Comparison of ENCODE assay signal across 8 cellular contexts in the genomic region with DNA sequence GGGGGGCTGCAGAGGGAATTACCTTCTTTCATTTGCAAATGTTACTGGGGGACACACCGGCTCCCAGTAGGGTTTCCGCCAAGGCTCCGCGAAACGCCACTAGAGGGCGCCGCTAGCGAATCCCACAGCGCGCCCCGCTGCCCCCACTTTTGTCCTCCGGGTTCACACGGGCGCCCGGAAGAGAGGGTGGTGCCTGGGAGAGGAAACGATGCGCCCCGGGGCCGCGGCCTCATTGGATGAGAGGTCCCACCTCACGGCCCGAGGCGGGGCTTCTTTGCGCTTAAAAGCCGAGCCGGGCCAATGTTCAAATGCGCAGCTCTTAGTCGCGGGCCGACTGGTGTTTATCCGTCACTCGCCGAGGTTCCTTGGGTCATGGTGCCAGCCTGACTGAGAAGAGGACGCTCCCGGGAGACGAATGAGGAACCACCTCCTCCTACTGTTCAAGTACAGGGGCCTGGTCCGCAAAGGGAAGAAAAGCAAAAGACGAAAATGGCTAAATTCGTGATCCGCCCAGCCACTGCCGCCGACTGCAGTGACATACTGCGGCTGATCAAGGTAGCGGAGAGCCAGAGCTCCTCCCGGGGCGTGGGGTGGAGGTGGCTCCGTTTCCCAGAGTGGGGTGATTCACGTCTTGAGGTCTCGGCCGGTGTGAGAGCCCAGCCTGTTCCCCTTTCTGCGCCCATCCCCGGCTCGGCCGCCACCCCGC. TPM values are rescaled to one million over a fixed set of nuclear protein-coding genes. Genes with fewer than 3 reads are reported as not detected.
DNase-seq lines count a peak whose midpoint lies in the region; ATAC-seq and TF ChIP-seq lines count a peak whose summit lies in the region.

A gene (plus strand): TSS at position 311 of the 706 bp plus-strand sequence. CDS start 179 bp downstream, at position 490.

- H3K36me3 ChIP-seq in CD4-positive, alpha-beta memory T cell (ENCODE audit: insufficient read depth, low read length) = peaks cover 10% of the 10 kb centered on the region
- peaks cover 2 to 9% (median 4%) of the 10 kb centered on the region in 4 donors for H3K36me3 ChIP-seq in liver (ENCODE audit: control insufficient read depth in 4 of 4, insufficient read depth in 3 of 4, low read depth in 1 of 4, low read length in 3 of 4)

- H3K36me3 Mint-ChIP-seq in CD4-positive, alpha-beta memory T cell = peaks cover 17 to 36% of the 10 kb centered on the region in 2 donors

- no peaks in the 10 kb centered on the region for H3K9me3 ChIP-seq in CD4-positive, alpha-beta memory T cell (ENCODE audit: control insufficient read depth in 1 of 2, low read length in 2 of 2)
- no peaks in the 10 kb centered on the region for H3K9me3 ChIP-seq in liver (ENCODE audit: control insufficient read depth in 4 of 4, low read length in 3 of 4)

- peak; percentile 85 for TF ChIP-seq RAD21 in liver (IDR thresholded peaks at IDR 0.05)

- intact Hi-C loops in CD4-positive, alpha-beta memory T cell (cut with micrococcal nuclease) = loop anchor here (1.0 kb wide), 5 partner anchors 27 to 271 kb away; a partner anchor contains a TSS

- CTCF ChIA-PET in CD4-positive, alpha-beta memory T cell (lab: Charles Lee; ENCODE audit: partially characterized antibody) = interaction anchor here (0.9 to 3.2 kb wide), 16 partner anchors 8 to 271 kb away, joined by 3 to 23 read pairs (median 4); a partner anchor contains a TSS

- H3K27ac Mint-ChIP-seq in CD4-positive, alpha-beta memory T cell = peak within 1 kb of the TSS; percentile 96 to 99 (median 98)

- peaks cover 13 to 45% (median 29%) of the 10 kb centered on the region in 4 donors for H3K4me1 Mint-ChIP-seq in CD4-positive, alpha-beta memory T cell

- H3K27ac ChIP-seq in CD4-positive, alpha-beta memory T cell (ENCODE audit: low read depth, low read length) = peak within 1 kb of the TSS; percentile 88
- H3K27ac ChIP-seq in liver (ENCODE audit: low read depth in 1 of 2, low read length in 2 of 2) = peak within 1 kb of the TSS; percentile 84 to 91

- DNase-seq in CD4-positive, alpha-beta memory T cell = peak; percentile 90 to 94 (median 93)
- DNase-seq in NCI-H82 (lab: John Stamatoyannopoulos, UW) (peak; percentile 98), dermis microvascular lymphatic vessel endothelial cell (ENCODE audit: low read depth in 2 of 2) (peak; percentile 86 to 94)
- peak; percentile 92 to 93 for DNase-seq in activated CD4-positive, alpha-beta T cell treated with anti-CD3 and anti-CD28 coated beads, Interleukin-2, amount 50 U/mL, for 48 hours
- DNase-seq in stimulated activated CD4-positive, alpha-beta T cell treated with anti-CD3 and anti-CD28 coated beads, Interleukin-4, amount 100 ng/mL, for 4 hours = peak; percentile 86 to 93

- no peaks in the 10 kb centered on the region for H3K27me3 Mint-ChIP-seq in CD4-positive, alpha-beta memory T cell

- H3K9me3 Mint-ChIP-seq in CD4-positive, alpha-beta memory T cell = peaks cover 0 to 2% (median 0%) of the 10 kb centered on the region in 8 donors

- peak within 1 kb of the TSS; percentile 88 to 98 (median 96) for H3K4me3 Mint-ChIP-seq in CD4-positive, alpha-beta memory T cell

- H3K4me3 ChIP-seq in CD4-positive, alpha-beta memory T cell (ENCODE audit: low read length in 2 of 2) = peak within 1 kb of the TSS; percentile 78 to 80
- H3K4me3 ChIP-seq in liver (ENCODE audit: low read depth in 1 of 3, low read length in 3 of 3) = peak within 1 kb of the TSS; percentile 60 to 93 (median 87)

- H3K4me1 ChIP-seq in CD4-positive, alpha-beta memory T cell (ENCODE audit: insufficient read depth, low read length) = peaks cover 34% of the 10 kb centered on the region
- peaks cover 0 to 9% (median 3%) of the 10 kb centered on the region in 4 donors for H3K4me1 ChIP-seq in liver (ENCODE audit: control insufficient read depth in 4 of 4, insufficient read depth in 4 of 4, low read length in 3 of 4)

- TF ChIP-seq CTCF in liver (IDR thresholded peaks at IDR 0.05; ENCODE audit: low read depth, low read length, missing input control) = peak; percentile 74

- POLR2A ChIA-PET in CD4-positive, alpha-beta memory T cell (lab: Charles Lee; ENCODE audit: partially characterized antibody) = interaction anchor here (0.8 to 4.0 kb wide), 16 partner anchors 10 to 696 kb away, joined by 3 to 63 read pairs (median 8); a partner anchor contains a TSS

- under 1% methylated on average over 55 of the region's 55 CpGs for WGBS in liver

- peak within 1 kb of the TSS; percentile 86 to 93 for H3K9ac ChIP-seq in liver (ENCODE audit: low read depth in 1 of 2, low read length in 2 of 2)

- H3K27me3 ChIP-seq in CD4-positive, alpha-beta memory T cell (ENCODE audit: insufficient read depth, low read length) = no peaks in the 10 kb centered on the region
- H3K27me3 ChIP-seq in liver (ENCODE audit: control insufficient read depth in 4 of 4, insufficient read depth in 4 of 4, low read length in 3 of 4) = no peaks in the 10 kb centered on the region

- ATAC-seq in GM19438 (IDR thresholded peaks at IDR 0.05; ENCODE audit: low read depth, unreplicated experiment) (peak; percentile 66), HG03575 (IDR thresholded peaks at IDR 0.05; ENCODE audit: extremely low read depth, insufficient number of reproducible peaks, low FRiP score, unreplicated experiment) (peak; percentile 47)

TF ChIP-seq in liver, 16 proteins besides CTCF, POLR2A, EP300 and RAD21:
- TF ChIP-seq TAF1 (conservative IDR thresholded peaks at IDR 0.05) (peak; percentile 98), NR2F2 (IDR thresholded peaks at IDR 0.05) (peak; percentile 50), GABPA (IDR thresholded peaks at IDR 0.05 in 1 of 2, conservative IDR thresholded peaks at IDR 0.05 in 1 of 2) (peak; percentile 53 to 84), RXRA (IDR thresholded peaks at IDR 0.05) (peak; percentile 70 to 72), JUND (IDR thresholded peaks at IDR 0.05) (no peak), SP1 (IDR thresholded peaks at IDR 0.05) (peak; percentile 75), EGR1 (IDR thresholded peaks at IDR 0.05; ENCODE audit: low read depth in 2 of 2) (no peak), HNF4A (conservative IDR thresholded peaks at IDR 0.05) (peak; percentile 59 to 70), FOXA1 (IDR thresholded peaks at IDR 0.05) (no peak), YY1 (IDR thresholded peaks at IDR 0.05) (peak; percentile 50), HNF4G (IDR thresholded peaks at IDR 0.05) (no peak), FOXA2 (IDR thresholded peaks at IDR 0.05) (no peak)
- TF ChIP-seq, protein P1, sequence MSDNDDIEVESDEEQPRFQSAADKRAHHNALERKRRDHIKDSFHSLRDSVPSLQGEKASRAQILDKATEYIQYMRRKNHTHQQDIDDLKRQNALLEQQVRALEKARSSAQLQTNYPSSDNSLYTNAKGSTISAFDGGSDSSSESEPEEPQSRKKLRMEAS (IDR thresholded peaks at IDR 0.05) = no peak
- TF ChIP-seq, protein P2, sequence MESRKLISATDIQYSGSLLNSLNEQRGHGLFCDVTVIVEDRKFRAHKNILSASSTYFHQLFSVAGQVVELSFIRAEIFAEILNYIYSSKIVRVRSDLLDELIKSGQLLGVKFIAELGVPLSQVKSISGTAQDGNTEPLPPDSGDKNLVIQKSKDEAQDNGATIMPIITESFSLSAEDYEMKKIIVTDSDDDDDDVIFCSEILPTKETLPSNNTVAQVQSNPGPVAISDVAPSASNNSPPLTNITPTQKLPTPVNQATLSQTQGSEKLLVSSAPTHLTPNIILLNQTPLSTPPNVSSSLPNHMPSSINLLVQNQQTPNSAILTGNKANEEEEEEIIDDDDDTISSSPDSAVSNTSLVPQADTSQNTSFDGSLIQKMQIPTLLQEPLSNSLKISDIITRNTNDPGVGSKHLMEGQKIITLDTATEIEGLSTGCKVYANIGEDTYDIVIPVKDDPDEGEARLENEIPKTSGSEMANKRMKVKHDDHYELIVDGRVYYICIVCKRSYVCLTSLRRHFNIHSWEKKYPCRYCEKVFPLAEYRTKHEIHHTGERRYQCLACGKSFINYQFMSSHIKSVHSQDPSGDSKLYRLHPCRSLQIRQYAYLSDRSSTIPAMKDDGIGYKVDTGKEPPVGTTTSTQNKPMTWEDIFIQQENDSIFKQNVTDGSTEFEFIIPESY (IDR thresholded peaks at IDR 0.05) = no peak
- TF ChIP-seq, protein P3, sequence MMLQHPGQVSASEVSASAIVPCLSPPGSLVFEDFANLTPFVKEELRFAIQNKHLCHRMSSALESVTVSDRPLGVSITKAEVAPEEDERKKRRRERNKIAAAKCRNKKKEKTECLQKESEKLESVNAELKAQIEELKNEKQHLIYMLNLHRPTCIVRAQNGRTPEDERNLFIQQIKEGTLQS (IDR thresholded peaks at IDR 0.05) = no peak
- TF ChIP-seq, protein P4, sequence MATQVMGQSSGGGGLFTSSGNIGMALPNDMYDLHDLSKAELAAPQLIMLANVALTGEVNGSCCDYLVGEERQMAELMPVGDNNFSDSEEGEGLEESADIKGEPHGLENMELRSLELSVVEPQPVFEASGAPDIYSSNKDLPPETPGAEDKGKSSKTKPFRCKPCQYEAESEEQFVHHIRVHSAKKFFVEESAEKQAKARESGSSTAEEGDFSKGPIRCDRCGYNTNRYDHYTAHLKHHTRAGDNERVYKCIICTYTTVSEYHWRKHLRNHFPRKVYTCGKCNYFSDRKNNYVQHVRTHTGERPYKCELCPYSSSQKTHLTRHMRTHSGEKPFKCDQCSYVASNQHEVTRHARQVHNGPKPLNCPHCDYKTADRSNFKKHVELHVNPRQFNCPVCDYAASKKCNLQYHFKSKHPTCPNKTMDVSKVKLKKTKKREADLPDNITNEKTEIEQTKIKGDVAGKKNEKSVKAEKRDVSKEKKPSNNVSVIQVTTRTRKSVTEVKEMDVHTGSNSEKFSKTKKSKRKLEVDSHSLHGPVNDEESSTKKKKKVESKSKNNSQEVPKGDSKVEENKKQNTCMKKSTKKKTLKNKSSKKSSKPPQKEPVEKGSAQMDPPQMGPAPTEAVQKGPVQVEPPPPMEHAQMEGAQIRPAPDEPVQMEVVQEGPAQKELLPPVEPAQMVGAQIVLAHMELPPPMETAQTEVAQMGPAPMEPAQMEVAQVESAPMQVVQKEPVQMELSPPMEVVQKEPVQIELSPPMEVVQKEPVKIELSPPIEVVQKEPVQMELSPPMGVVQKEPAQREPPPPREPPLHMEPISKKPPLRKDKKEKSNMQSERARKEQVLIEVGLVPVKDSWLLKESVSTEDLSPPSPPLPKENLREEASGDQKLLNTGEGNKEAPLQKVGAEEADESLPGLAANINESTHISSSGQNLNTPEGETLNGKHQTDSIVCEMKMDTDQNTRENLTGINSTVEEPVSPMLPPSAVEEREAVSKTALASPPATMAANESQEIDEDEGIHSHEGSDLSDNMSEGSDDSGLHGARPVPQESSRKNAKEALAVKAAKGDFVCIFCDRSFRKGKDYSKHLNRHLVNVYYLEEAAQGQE (IDR thresholded peaks at IDR 0.05) = peak; percentile 96

RNA-seq across cellular contexts. Expression of the gene that starts here (rescaled TPM):
- 100 to 1,000 TPM; 139 to 145 TPM for total RNA-seq in CD4-positive, alpha-beta memory T cell
- 100 to 1,000 TPM; 127 to 134 TPM for polyA plus RNA-seq in CD4-positive, alpha-beta memory T cell
- 211 and 283 TPM in 2 replicates for total RNA-seq in dermis microvascular lymphatic vessel endothelial cell
- 100 to 1,000 TPM; 105 to 388 TPM for total RNA-seq in liver
- 100 to 1,000 TPM; 204 to 780 TPM for polyA plus RNA-seq in liver

Comparison
In these comparisons a context has a peak if more than half of its experiments do, and no peak if none do; other contexts are left out.
1. Peak in every context shown above with its lines: DNase-seq, ATAC-seq, H3K4me3 ChIP-seq and H3K27ac ChIP-seq.